Comparison of ENCODE assay signal across 13 cellular contexts in genomic region chr2:127183771-127184170, GRCh38. TPM values are rescaled to one million over a fixed set of nuclear protein-coding genes. Genes with fewer than 3 reads are reported as not detected.
DNase-seq lines count a peak whose midpoint lies in the region; ATAC-seq and TF ChIP-seq lines count a peak whose summit lies in the region.
"Had no signal": no experiment of that assay in that cellular context is flagged by ENCODE, and none has a peak within 500 bp of the region (broad histone marks: within the 10 kb centered on the region; RNA-seq: fewer than 3 reads in every experiment).

No MANE protein-coding gene starts in this region.

- H3K27me3 Mint-ChIP-seq in endothelial cell (ENCODE audit: unreplicated experiment) (peaks cover 8% of the 10 kb centered on the region), progenitor cell of endocrine pancreas (no peaks in the 10 kb centered on the region)
- peaks cover 10% of the 10 kb centered on the region for H3K27me3 Mint-ChIP-seq in activated CD4-positive, alpha-beta T cell treated with anti-CD3 and anti-CD28 coated beads for 36 hours

- CTCF ChIA-PET in activated CD4-positive, alpha-beta T cell treated with anti-CD3 and anti-CD28 coated beads for 36 hours (lab: Charles Lee) = interaction anchor here (1.0 to 1.5 kb wide), 3 partner anchors 11 to 23 kb away, joined by 3 to 5 read pairs (median 3); no protein-coding TSS in a partner anchor

- H3K4me1 Mint-ChIP-seq in endothelial cell (ENCODE audit: unreplicated experiment) (peaks cover 30% of the 10 kb centered on the region), progenitor cell of endocrine pancreas (ENCODE audit: low read depth) (peaks cover 8% of the 10 kb centered on the region)
- peaks cover 5% of the 10 kb centered on the region for H3K4me1 Mint-ChIP-seq in activated CD4-positive, alpha-beta T cell treated with anti-CD3 and anti-CD28 coated beads for 36 hours
- H3K4me1 Mint-ChIP-seq: IgD-negative memory B cell had no signal

- H3K36me3 Mint-ChIP-seq in endothelial cell (ENCODE audit: low read depth, unreplicated experiment) (no peaks in the 10 kb centered on the region), progenitor cell of endocrine pancreas (ENCODE audit: insufficient read depth) (peaks cover 11% of the 10 kb centered on the region)
- H3K36me3 Mint-ChIP-seq in activated CD4-positive, alpha-beta T cell treated with anti-CD3 and anti-CD28 coated beads for 36 hours (ENCODE audit: low read depth) = no peaks in the 10 kb centered on the region
- H3K36me3 Mint-ChIP-seq: CD14-positive monocyte; CD8-positive, alpha-beta memory T cell had no signal

- H3K4me3 Mint-ChIP-seq in endothelial cell (ENCODE audit: unreplicated experiment) = peak overlapping the region; percentile 11
- H3K4me3 Mint-ChIP-seq in progenitor cell of endocrine pancreas (ENCODE audit: low read depth) = no peak overlapping the region
- H3K4me3 Mint-ChIP-seq in activated CD4-positive, alpha-beta T cell treated with anti-CD3 and anti-CD28 coated beads for 36 hours = no peak overlapping the region
- H3K4me3 Mint-ChIP-seq: CD14-positive monocyte; CD8-positive, alpha-beta memory T cell had no signal

- H3K9me3 Mint-ChIP-seq in endothelial cell (ENCODE audit: unreplicated experiment) (no peaks in the 10 kb centered on the region), progenitor cell of endocrine pancreas (ENCODE audit: low read depth) (peaks cover 15% of the 10 kb centered on the region)
- peaks cover 7% of the 10 kb centered on the region for H3K9me3 Mint-ChIP-seq in activated CD4-positive, alpha-beta T cell treated with anti-CD3 and anti-CD28 coated beads for 36 hours (ENCODE audit: low read depth)

- ATAC-seq in activated CD4-positive, alpha-beta T cell treated with anti-CD3 and anti-CD28 coated beads for 36 hours = no peak
- no peak for ATAC-seq in HG03520 (IDR thresholded peaks at IDR 0.05; ENCODE audit: unreplicated experiment)
- no peak for ATAC-seq in GM18502 (IDR thresholded peaks at IDR 0.05; ENCODE audit: poor library complexity, unreplicated experiment)

- H3K27ac Mint-ChIP-seq in endothelial cell (ENCODE audit: unreplicated experiment) (peak overlapping the region; percentile 46), progenitor cell of endocrine pancreas (peak overlapping the region; percentile 28)
- no peak overlapping the region for H3K27ac Mint-ChIP-seq in activated CD4-positive, alpha-beta T cell treated with anti-CD3 and anti-CD28 coated beads for 36 hours
- H3K27ac Mint-ChIP-seq: IgD-negative memory B cell had no signal

- POLR2A ChIA-PET in activated CD4-positive, alpha-beta T cell treated with anti-CD3 and anti-CD28 coated beads for 36 hours (lab: Charles Lee) = no interaction called here

- TF ChIP-seq CTCF in endothelial cell (IDR thresholded peaks at IDR 0.05; ENCODE audit: unreplicated experiment) (no peak), progenitor cell of endocrine pancreas (IDR thresholded peaks at IDR 0.05; ENCODE audit: unreplicated experiment) (no peak)

- peak; percentile 19 for DNase-seq in activated effector memory CD4-positive, alpha-beta T cell treated with anti-CD3 and anti-CD28 coated beads, Interleukin-2, amount 50 U/mL, for 16 hours
- DNase-seq in activated effector memory CD4-positive, alpha-beta T cell treated with Interleukin-2 at 50 U/mL for 16 hours = no peak
- DNase-seq in endothelial cell (ENCODE audit: low spot score) = no peak
- DNase-seq in progenitor cell of endocrine pancreas (ENCODE audit: low spot score, unreplicated experiment) = no peak
- DNase-seq in activated CD4-positive, alpha-beta T cell treated with anti-CD3 and anti-CD28 coated beads for 36 hours = no peak
- DNase-seq: Caco-2; CD8-positive, alpha-beta memory T cell; GM23248; H7 had no signal

- intact Hi-C loops in activated CD4-positive, alpha-beta T cell treated with anti-CD3 and anti-CD28 coated beads for 36 hours (cut with DNase I, micrococcal nuclease) = no loop called here

RNA-seq across cellular contexts. Expression of gene CYP27C1, which starts 36.3 kb away (rescaled TPM):
- 6.4 TPM for total RNA-seq in endothelial cell (ENCODE audit: unreplicated experiment)
- 8.0 and 8.6 TPM in 2 replicates for total RNA-seq in progenitor cell of endocrine pancreas
- not detected for total RNA-seq in activated CD4-positive, alpha-beta T cell treated with anti-CD3 and anti-CD28 coated beads for 36 hours
- total RNA-seq: CD8-positive, alpha-beta memory T cell had no signal
